ENCODE assay signal across 1 cellular context in the genomic region with DNA sequence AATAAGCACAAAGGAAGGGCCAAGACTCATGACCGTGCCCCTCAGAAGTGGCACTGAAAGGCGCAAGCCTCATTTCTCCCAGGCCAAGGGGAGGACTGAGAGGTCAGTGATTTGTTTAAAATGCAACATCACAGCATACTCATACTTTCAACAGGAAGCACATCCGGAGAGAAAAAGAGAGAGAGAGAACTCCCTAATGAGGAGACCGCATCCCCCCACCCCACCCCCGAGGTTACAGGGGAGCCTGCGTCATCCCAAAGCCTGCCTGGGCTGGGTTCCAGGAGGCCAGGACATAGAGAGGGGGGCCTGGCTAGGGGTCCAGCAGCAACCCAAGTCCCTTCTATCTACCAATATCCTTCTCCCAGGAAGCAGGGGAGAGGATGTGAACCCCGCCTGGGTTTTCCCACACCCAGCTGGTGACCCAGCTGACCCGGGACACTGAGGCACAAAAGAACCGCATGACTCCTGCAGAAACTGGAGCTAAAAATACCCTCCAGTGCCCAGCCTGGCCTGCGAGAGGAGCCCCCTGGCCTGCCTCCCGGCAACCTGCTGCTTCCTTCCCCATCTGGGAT.
TF ChIP-seq lines count a peak whose summit lies in the region.

No MANE protein-coding gene starts in this region.

TF ChIP-seq in HEK293, 187 proteins besides CTCF, POLR2A, EP300 and RAD21 (continued from another document):
- TF ChIP-seq, protein P1, sequence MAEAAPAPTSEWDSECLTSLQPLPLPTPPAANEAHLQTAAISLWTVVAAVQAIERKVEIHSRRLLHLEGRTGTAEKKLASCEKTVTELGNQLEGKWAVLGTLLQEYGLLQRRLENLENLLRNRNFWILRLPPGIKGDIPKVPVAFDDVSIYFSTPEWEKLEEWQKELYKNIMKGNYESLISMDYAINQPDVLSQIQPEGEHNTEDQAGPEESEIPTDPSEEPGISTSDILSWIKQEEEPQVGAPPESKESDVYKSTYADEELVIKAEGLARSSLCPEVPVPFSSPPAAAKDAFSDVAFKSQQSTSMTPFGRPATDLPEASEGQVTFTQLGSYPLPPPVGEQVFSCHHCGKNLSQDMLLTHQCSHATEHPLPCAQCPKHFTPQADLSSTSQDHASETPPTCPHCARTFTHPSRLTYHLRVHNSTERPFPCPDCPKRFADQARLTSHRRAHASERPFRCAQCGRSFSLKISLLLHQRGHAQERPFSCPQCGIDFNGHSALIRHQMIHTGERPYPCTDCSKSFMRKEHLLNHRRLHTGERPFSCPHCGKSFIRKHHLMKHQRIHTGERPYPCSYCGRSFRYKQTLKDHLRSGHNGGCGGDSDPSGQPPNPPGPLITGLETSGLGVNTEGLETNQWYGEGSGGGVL (tag by site-specific recombination; IDR thresholded peaks at IDR 0.05), result peak; percentile 55
- TF ChIP-seq GLIS2 (tag by site-specific recombination; IDR thresholded peaks at IDR 0.05) (peak; percentile 72), ZNF175 (tag by site-specific recombination; IDR thresholded peaks at IDR 0.05) (no peak)
